ENCODE assay signal across 28 cellular contexts in the genomic region with DNA sequence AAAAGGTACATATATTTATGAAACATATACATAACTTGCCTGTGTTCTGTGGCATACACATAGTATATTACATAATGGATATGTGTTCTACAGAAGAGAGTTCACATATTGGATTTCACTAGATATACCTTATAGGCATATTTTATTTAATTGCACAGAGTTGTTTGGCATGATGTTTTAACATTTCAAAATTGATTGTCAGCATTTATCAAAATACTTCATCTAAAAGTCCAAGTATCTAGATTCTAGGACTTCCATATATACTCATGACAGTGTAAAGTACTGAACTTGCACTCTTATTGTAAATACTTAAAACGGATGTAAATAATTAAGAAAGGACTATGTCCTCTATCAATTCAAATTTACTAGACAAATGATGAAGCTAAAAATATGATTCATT.
"Had no signal": no experiment of that assay in that cellular context is flagged by ENCODE, and none has a peak within 500 bp of the region (broad histone marks: within the 10 kb centered on the region; RNA-seq: fewer than 3 reads in every experiment).

No MANE protein-coding gene starts in this region.

- DNase-seq: natural killer cell; occipital lobe; ovary; posterior cingulate gyrus; psoas muscle; right cardiac atrium; spleen; stimulated activated CD4-positive, alpha-beta T cell treated with anti-CD3 and anti-CD28 coated beads, Interleukin-12 subunit alpha, Interleukin-12 subunit beta, amount 100 ng/mL, for 4 hours; stimulated activated CD4-positive, alpha-beta T cell treated with anti-CD3 and anti-CD28 coated beads, Interleukin-1b, Interleukin-23, amount 100 ng/mL, for 48 hours; stimulated activated CD4-positive, alpha-beta T cell treated with anti-CD3 and anti-CD28 coated beads, Interleukin-4, amount 100 ng/mL, for 1 hour; stimulated activated CD4-positive, alpha-beta T cell treated with anti-CD3 and anti-CD28 coated beads, Interleukin-4, amount 100 ng/mL, for 4 hours; stimulated activated CD8-positive, alpha-beta memory T cell treated with anti-CD3 and anti-CD28 coated beads, Interleukin-4, amount 100 ng/mL, for 48 hours; stimulated activated naive CD4-positive, alpha-beta T cell; stimulated activated naive CD8-positive, alpha-beta T cell treated with anti-CD3 and anti-CD28 coated beads, Interleukin-15, amount 100 ng/mL, for 72 hours; stimulated activated naive CD8-positive, alpha-beta T cell treated with anti-CD3 and anti-CD28 coated beads, Interleukin-15, Interleukin-2, amounts not matched to agents 100 U/mL and 50 U/mL, for 24 hours; substantia nigra; testis; tibial artery; transverse colon; upper lobe of right lung; uterus had no signal

- H3K4me2 ChIP-seq: neural progenitor cell, smooth muscle cell had no signal

- H3K4me1 ChIP-seq: neural progenitor cell, parathyroid adenoma, psoas muscle, spleen, suprapubic skin, testis, tibial artery, transverse colon, upper lobe of right lung, uterus had no signal

- H3K9ac ChIP-seq: neural progenitor cell, parathyroid adenoma had no signal

- H3K79me2 ChIP-seq: parathyroid adenoma had no signal

- ATAC-seq: natural killer cell; psoas muscle; right cardiac atrium; sciatic nerve; stimulated activated memory B cell treated with anti-CD40 and anti-IgM and Interleukin-4, amounts not matched to agents 10 μg/mL and 1 μg/mL and 100 μg/mL, for 72 hours; stimulated activated naive CD8-positive, alpha-beta T cell treated with anti-CD3 and anti-CD28 coated beads, Interleukin-15, amount 100 ng/mL, for 72 hours; stimulated activated naive CD8-positive, alpha-beta T cell treated with anti-CD3 and anti-CD28 coated beads, Interleukin-15, Interleukin-2, amounts not matched to agents 100 U/mL and 50 U/mL, for 24 hours; upper lobe of right lung had no signal

- H3K9me3 ChIP-seq: ovary, testis, upper lobe of right lung, uterus had no signal

- H3K27me3 ChIP-seq: neural progenitor cell, ovary, spleen, suprapubic skin, testis, tibial artery, transverse colon, upper lobe of right lung, uterus had no signal

- H3K4me3 ChIP-seq: neural progenitor cell, ovary, psoas muscle, skin epidermis, smooth muscle cell, spleen, suprapubic skin, testis, tibial artery, transverse colon, upper lobe of right lung, uterus had no signal

- H3K36me3 ChIP-seq: ovary, spleen, suprapubic skin, tibial artery, transverse colon, upper lobe of right lung, uterus had no signal

- H3K27ac ChIP-seq: neural progenitor cell, ovary, parathyroid adenoma, psoas muscle, skin epidermis, spleen, suprapubic skin, testis, tibial artery, transverse colon, upper lobe of right lung, uterus had no signal

- H2AFZ ChIP-seq: neural progenitor cell, parathyroid adenoma had no signal
